In the genomic region with DNA sequence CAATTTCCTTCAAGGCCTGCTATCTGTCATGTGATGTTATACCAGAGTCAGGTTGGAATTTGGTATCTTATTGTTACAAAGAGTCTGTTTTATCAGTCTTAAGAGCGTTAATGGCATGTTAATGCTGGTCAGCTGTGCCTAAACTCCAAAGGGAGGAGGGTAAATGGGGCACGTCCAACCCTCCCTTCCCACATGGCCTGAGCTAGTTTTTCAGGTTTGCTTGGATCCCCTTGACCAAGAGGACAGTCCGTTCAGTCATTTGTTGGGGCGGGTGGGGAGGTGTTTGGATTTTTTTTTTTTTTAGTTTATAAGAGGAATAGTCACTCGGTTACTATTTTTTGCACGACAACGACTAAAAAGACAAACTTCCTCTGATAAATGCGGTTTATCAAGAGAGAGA, we compare ENCODE assay signal across 15 cellular contexts.
DNase-seq lines count a peak whose midpoint lies in the region; ATAC-seq and TF ChIP-seq lines count a peak whose summit lies in the region.
"Had no signal": no experiment of that assay in that cellular context is flagged by ENCODE, and none has a peak within 500 bp of the region (broad histone marks: within the 10 kb centered on the region; RNA-seq: fewer than 3 reads in every experiment).

No MANE protein-coding gene starts in this region.

- H3K9me3 ChIP-seq in PC-3 (ENCODE audit: low read length) (no peaks in the 10 kb centered on the region), lower lobe of right lung (no peaks in the 10 kb centered on the region), thyroid gland (no peaks in the 10 kb centered on the region)

- DNase-seq in DMS53 treated with DMSO at 0.1 percent for 48 hours (lab: John Stamatoyannopoulos, UW; ENCODE audit: unreplicated experiment) = peak; percentile 15
- peak; percentile 46 for DNase-seq in PC-3
- DNase-seq in lower lobe of right lung = no peak
- DNase-seq in thyroid gland = peak; percentile 70 to 71
- DNase-seq in glomerular visceral epithelial cell (ENCODE audit: extremely low spot score) = no peak
- DNase-seq in medulla oblongata (ENCODE audit: extremely low spot score) = no peak
- DNase-seq in SIG-M5 treated with dmso at 0.1 percent for 504 hours (lab: John Stamatoyannopoulos, UW; ENCODE audit: unreplicated experiment) = no peak
- DNase-seq: DMS 273 treated with DMSO at 0.1 percent for 48 hours, EL, H9, NCI-H1105, NCI-H187, NCI-H446 had no signal

- H3K4me3 ChIP-seq in PC-3 (ENCODE audit: low read length) (no peak overlapping the region), lower lobe of right lung (no peak overlapping the region), thyroid gland (replicated peaks in 1 of 3) (no peak overlapping the region)

- H4K20me1 ChIP-seq in PC-3 (ENCODE audit: low read length) = no peaks in the 10 kb centered on the region

- H3K36me3 ChIP-seq in PC-3 (ENCODE audit: low read depth, low read length) (no peaks in the 10 kb centered on the region), lower lobe of right lung (no peaks in the 10 kb centered on the region), thyroid gland (no peaks in the 10 kb centered on the region)

- intact Hi-C loops in PC-3 (cut with micrococcal nuclease) = no loop called here
- intact Hi-C loops in lower lobe of right lung (cut with DNase I) = no loop called here
- intact Hi-C loops in thyroid gland (cut with DNase I) = no loop called here

- no peak overlapping the region for H3K9ac ChIP-seq in PC-3 (ENCODE audit: low read length)

- H3K9me2 ChIP-seq in PC-3 (replicated peaks; ENCODE audit: low read length) = no peaks in the 10 kb centered on the region

- POLR2A ChIA-PET in PC-3 (lab: Charles Lee; ENCODE audit: unreplicated experiment) = no interaction called here

- H3K27me3 ChIP-seq in PC-3 (ENCODE audit: low read length) (no peaks in the 10 kb centered on the region), lower lobe of right lung (ENCODE audit: low read depth) (no peaks in the 10 kb centered on the region), thyroid gland (no peaks in the 10 kb centered on the region)

- CTCF ChIA-PET in PC-3 (lab: Charles Lee) = no interaction called here

- H3F3A ChIP-seq in PC-3 (ENCODE audit: low read length, unreplicated experiment) = no peaks in the 10 kb centered on the region

- H3K27ac ChIP-seq in PC-3 (ENCODE audit: low read length) (no peak overlapping the region), lower lobe of right lung (no peak overlapping the region), thyroid gland (no peak overlapping the region)

- no peak overlapping the region for H2AFZ ChIP-seq in PC-3 (ENCODE audit: low read length)

- 30 to 50% methylated on average over 8 of the region's 8 CpGs for WGBS in thyroid gland, 2 donors

- BruUV-seq in PC-3 (replicated peaks; lab: Mats Ljungman, UMichigan) = no TSS peak

- no peaks in the 10 kb centered on the region for H3K79me2 ChIP-seq in PC-3 (ENCODE audit: low read length)

- no peak for TF ChIP-seq CTCF in PC-3 (conservative IDR thresholded peaks at IDR 0.05; ENCODE audit: low read depth, low read length)
- no peak for TF ChIP-seq CTCF in lower lobe of right lung (IDR thresholded peaks at IDR 0.05)
- no peak for TF ChIP-seq CTCF in thyroid gland (IDR thresholded peaks at IDR 0.05)

- H3K4me1 ChIP-seq in PC-3 (ENCODE audit: insufficient read depth, low read length) (0 out of 2 replicates have a peak, but pooled peaks cover 9% of the 10 kb centered on the region), lower lobe of right lung (peaks cover 29% of the 10 kb centered on the region), thyroid gland (peaks cover 5 to 19% of the 10 kb centered on the region in 2 donors)

- H3K4me2 ChIP-seq in PC-3 (ENCODE audit: low read length) = no peak overlapping the region; the same call in 1 of the 2 replicates

- no peak for TF ChIP-seq POLR2A in thyroid gland (IDR thresholded peaks at IDR 0.05)

- ATAC-seq in PC-3 = no peak
- peak; percentile 71 to 87 for ATAC-seq in lower lobe of right lung
- ATAC-seq: Right ventricle myocardium inferior, SK-N-SH treated with all-trans-retinoic acid at 6 μM for 48 hours had no signal

Comparison
In these comparisons a context has a peak if more than half of its experiments do, and no peak if none do; other contexts are left out.
1. DNase-seq: peak in DMS53 treated with DMSO at 0.1 percent for 48 hours (single experiment), PC-3 (single experiment) and thyroid gland (2 of 2); none in lower lobe of right lung (single experiment), glomerular visceral epithelial cell (single experiment), medulla oblongata (single experiment) and SIG-M5 treated with dmso at 0.1 percent for 504 hours (single experiment).